In genomic region chr4:34269593-34269992, GRCh38 we compare ENCODE assay signal across 37 cellular contexts.
"Had no signal": no experiment of that assay in that cellular context is flagged by ENCODE, and none has a peak within 500 bp of the region (broad histone marks: within the 10 kb centered on the region; RNA-seq: fewer than 3 reads in every experiment).

No MANE protein-coding gene starts in this region.

- H3K4me3 Mint-ChIP-seq: activated B cell treated with CpG ODN at 0.5 μM for 24 hours; activated CD4-positive, alpha-beta memory T cell treated with anti-CD3 and anti-CD28 coated beads for 36 hours; activated CD4-positive, alpha-beta T cell treated with anti-CD3 and anti-CD28 coated beads, Interleukin-2, amount 10 ng/mL, durations not matched to agents 24 days and 14 days; activated CD8-positive, alpha-beta T cell treated with anti-CD3 and anti-CD28 coated beads for 36 hours; activated naive CD4-positive, alpha-beta T cell treated with anti-CD3 and anti-CD28 coated beads for 36 hours; activated naive CD8-positive, alpha-beta T cell; activated naive CD8-positive, alpha-beta T cell treated with anti-CD3 and anti-CD28 coated beads, Interleukin-2, amount 10 ng/mL, durations not matched to agents 7 days and 5 days; activated naive CD8-positive, alpha-beta T cell treated with anti-CD3 and anti-CD28 coated beads, Interleukin-2, amount 50 U/mL, for 24 hours; activated T-cell treated with anti-CD3 and anti-CD28 coated beads, Interleukin-2, amount 50 U/mL, for 4 hours; activated T-cell treated with anti-CD3 and anti-CD28 coated beads, Interleukin-2, amount 50 U/mL, for 72 hours; activated T-helper 1 cell treated with anti-CD3 and anti-CD28 coated beads, Interleukin-12 subunit alpha, Interleukin-12 subunit beta, Interleukin-2, Interleukin-4 antibody, amounts not matched to agents 30 ng/mL and 10 ng/mL and 1 ng/mL, durations not matched to agents 14 hours and 24 hours and 36 hours; activated T-helper 17 cell treated with anti-CD3 and anti-CD28 coated beads, Interleukin-2, amount 50 U/mL, for 72 hours; brain; central memory CD8-positive, alpha-beta T cell; T-cell; T-helper 17 cell; T-helper 2 cell treated with Interferon-gamma antibody and Interleukin-4, amounts not matched to agents 5 μg/mL and 100 μg/mL, for 36 hours had no signal

- H3K27me3 Mint-ChIP-seq: activated B cell treated with CpG ODN at 0.5 μM for 24 hours; activated CD4-positive, alpha-beta memory T cell treated with anti-CD3 and anti-CD28 coated beads for 36 hours; activated CD4-positive, alpha-beta T cell treated with anti-CD3 and anti-CD28 coated beads, Interleukin-2, amount 10 ng/mL, durations not matched to agents 24 days and 14 days; activated CD8-positive, alpha-beta T cell treated with anti-CD3 and anti-CD28 coated beads for 36 hours; activated naive CD8-positive, alpha-beta T cell; activated naive CD8-positive, alpha-beta T cell treated with anti-CD3 and anti-CD28 coated beads, Interleukin-2, amount 10 ng/mL, durations not matched to agents 7 days and 5 days; activated naive CD8-positive, alpha-beta T cell treated with anti-CD3 and anti-CD28 coated beads, Interleukin-2, amount 50 U/mL, for 24 hours; activated T-helper 17 cell treated with anti-CD3 and anti-CD28 coated beads, Interleukin-2, amount 50 U/mL, for 72 hours; brain; central memory CD8-positive, alpha-beta T cell; T-cell; T-helper 17 cell had no signal

- H3K4me3 ChIP-seq: ascending aorta, cardiac muscle cell had no signal

- H3K36me3 Mint-ChIP-seq: activated CD4-positive, alpha-beta memory T cell treated with anti-CD3 and anti-CD28 coated beads for 36 hours; activated naive CD8-positive, alpha-beta T cell; activated naive CD8-positive, alpha-beta T cell treated with anti-CD3 and anti-CD28 coated beads, Interleukin-2, amount 10 ng/mL, durations not matched to agents 7 days and 5 days; brain; T-cell had no signal

- ATAC-seq: activated CD8-positive, alpha-beta T cell treated with anti-CD3 and anti-CD28 coated beads for 36 hours; activated naive CD8-positive, alpha-beta T cell treated with anti-CD3 and anti-CD28 coated beads, Interleukin-2, amount 50 U/mL, for 24 hours; activated T-cell treated with anti-CD3 and anti-CD28 coated beads, Interleukin-2, amount 50 U/mL, for 4 hours; activated T-cell treated with anti-CD3 and anti-CD28 coated beads, Interleukin-2, amount 50 U/mL, for 72 hours; activated T-helper 17 cell treated with anti-CD3 and anti-CD28 coated beads, Interleukin-2, amount 50 U/mL, for 72 hours; T-cell; T-helper 17 cell had no signal

- FAIRE-seq: bronchial epithelial cell, TTC549 had no signal

- H3K4me1 ChIP-seq: ascending aorta had no signal

- H3K27ac Mint-ChIP-seq: activated B cell treated with CpG ODN at 0.5 μM for 24 hours; activated CD4-positive, alpha-beta memory T cell treated with anti-CD3 and anti-CD28 coated beads for 36 hours; activated CD4-positive, alpha-beta T cell treated with anti-CD3 and anti-CD28 coated beads, Interleukin-2, amount 10 ng/mL, durations not matched to agents 24 days and 14 days; activated CD8-positive, alpha-beta T cell treated with anti-CD3 and anti-CD28 coated beads for 36 hours; activated naive CD4-positive, alpha-beta T cell treated with anti-CD3 and anti-CD28 coated beads for 36 hours; activated naive CD8-positive, alpha-beta T cell; activated naive CD8-positive, alpha-beta T cell treated with anti-CD3 and anti-CD28 coated beads, Interleukin-2, amount 10 ng/mL, durations not matched to agents 7 days and 5 days; activated naive CD8-positive, alpha-beta T cell treated with anti-CD3 and anti-CD28 coated beads, Interleukin-2, amount 50 U/mL, for 24 hours; activated T-cell treated with anti-CD3 and anti-CD28 coated beads, Interleukin-2, amount 50 U/mL, for 72 hours; activated T-helper 1 cell treated with anti-CD3 and anti-CD28 coated beads, Interleukin-12 subunit alpha, Interleukin-12 subunit beta, Interleukin-2, Interleukin-4 antibody, amounts not matched to agents 30 ng/mL and 10 ng/mL and 1 ng/mL, durations not matched to agents 14 hours and 24 hours and 36 hours; activated T-helper 17 cell treated with anti-CD3 and anti-CD28 coated beads, Interleukin-2, amount 50 U/mL, for 72 hours; brain; T-cell; T-helper 17 cell; T-helper 2 cell treated with Interferon-gamma antibody and Interleukin-4, amounts not matched to agents 5 μg/mL and 100 μg/mL, for 36 hours had no signal

- H3K9me3 ChIP-seq: ascending aorta had no signal

- DNase-seq: activated B cell treated with CpG ODN at 0.5 μM for 24 hours; activated CD4-positive, alpha-beta memory T cell treated with anti-CD3 and anti-CD28 coated beads for 36 hours; activated CD4-positive, alpha-beta T cell treated with anti-CD3 and anti-CD28 coated beads for 4 hours; activated CD4-positive, alpha-beta T cell treated with anti-CD3 and anti-CD28 coated beads, Interleukin-2, amount 10 ng/mL, durations not matched to agents 24 days and 14 days; activated CD4-positive, alpha-beta T cell treated with anti-CD3 and anti-CD28 coated beads, Interleukin-2, amount 50 U/mL, for 1 hour; activated CD4-positive, alpha-beta T cell treated with anti-CD3 and anti-CD28 coated beads, Interleukin-2, amount 50 U/mL, for 4 hours; activated CD4-positive, CD25-positive, alpha-beta regulatory T cell treated with anti-CD3 and anti-CD28 coated beads, Interleukin-2, amount 50 U/mL, for 72 hours; activated CD8-positive, alpha-beta memory T cell treated with anti-CD3 and anti-CD28 coated beads, Interleukin-2, amount 50 U/mL, for 4 hours; activated CD8-positive, alpha-beta T cell treated with anti-CD3 and anti-CD28 coated beads for 36 hours; activated effector memory CD4-positive, alpha-beta T cell treated with anti-CD3 and anti-CD28 coated beads, Interleukin-2, amount 50 U/mL, for 16 hours; activated gamma-delta T cell treated with Interleukin-2 at 50 U/mL for 16 hours; activated naive CD4-positive, alpha-beta T cell; activated naive CD4-positive, alpha-beta T cell treated with anti-CD3 and anti-CD28 coated beads for 36 hours; activated naive CD4-positive, alpha-beta T cell treated with anti-CD3 and anti-CD28 coated beads, Interleukin-2, amount 50 U/mL, for 16 hours; activated naive CD8-positive, alpha-beta T cell treated with anti-CD3 and anti-CD28 coated beads, Interleukin-2, amount 10 ng/mL, durations not matched to agents 7 days and 5 days; activated naive CD8-positive, alpha-beta T cell treated with anti-CD3 and anti-CD28 coated beads, Interleukin-2, amount 50 U/mL, for 24 hours; activated T-cell treated with anti-CD3 and anti-CD28 coated beads for 4 hours; activated T-cell treated with anti-CD3 and anti-CD28 coated beads, Interleukin-2, amount 50 U/mL, for 1 hour; activated T-cell treated with anti-CD3 and anti-CD28 coated beads, Interleukin-2, amount 50 U/mL, for 4 hours; activated T-cell treated with anti-CD3 and anti-CD28 coated beads, Interleukin-2, amount 50 U/mL, for 72 hours; amygdala; anterior cingulate cortex; caudate nucleus; T-cell; T-helper 17 cell; T-helper 9 cell had no signal

- H3K27me3 ChIP-seq: ascending aorta, cardiac muscle cell had no signal

- H3K27ac ChIP-seq: ascending aorta, cardiac muscle cell, VCaP had no signal

- H3K4me1 Mint-ChIP-seq: activated B cell treated with CpG ODN at 0.5 μM for 24 hours; activated CD4-positive, alpha-beta T cell treated with anti-CD3 and anti-CD28 coated beads, Interleukin-2, amount 10 ng/mL, durations not matched to agents 24 days and 14 days; activated naive CD8-positive, alpha-beta T cell treated with anti-CD3 and anti-CD28 coated beads, Interleukin-2, amount 10 ng/mL, durations not matched to agents 7 days and 5 days; activated naive CD8-positive, alpha-beta T cell treated with anti-CD3 and anti-CD28 coated beads, Interleukin-2, amount 50 U/mL, for 24 hours; activated T-helper 17 cell treated with anti-CD3 and anti-CD28 coated beads, Interleukin-2, amount 50 U/mL, for 72 hours; brain; central memory CD8-positive, alpha-beta T cell; T-cell; T-helper 17 cell had no signal

- H3K36me3 ChIP-seq: ascending aorta, cardiac muscle cell had no signal
